In the genomic region with DNA sequence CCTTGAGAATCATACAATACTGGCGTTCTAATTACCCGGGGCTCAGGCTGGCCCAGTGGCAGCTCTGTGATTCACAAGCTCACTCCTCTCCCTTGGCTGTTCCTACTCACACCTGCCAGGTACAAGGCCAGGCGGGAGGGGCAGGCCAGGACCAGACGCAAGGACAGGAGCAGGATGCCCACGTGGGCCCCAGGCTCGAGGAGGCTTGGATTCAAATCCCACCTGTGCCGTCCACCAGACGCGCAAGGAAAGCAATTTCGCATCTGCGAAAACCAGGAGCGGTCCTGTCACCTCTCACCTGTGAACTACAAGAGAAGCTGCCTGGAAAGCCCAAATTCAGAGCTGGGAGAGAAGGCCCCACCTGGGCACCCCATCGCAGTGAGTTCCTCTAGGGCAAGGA, we compare ENCODE assay signal across 11 cellular contexts.
"Had no signal": no experiment of that assay in that cellular context is flagged by ENCODE, and none has a peak within 500 bp of the region (broad histone marks: within the 10 kb centered on the region; RNA-seq: fewer than 3 reads in every experiment).

No MANE protein-coding gene starts in this region.

- DNase-seq: activated B cell treated with CpG ODN at 0.5 μM for 24 hours, activated T-cell treated with anti-CD3 and anti-CD28 coated beads for 4 hours, aorta, foreskin melanocyte, heart left ventricle, left colon, midbrain, nucleus accumbens, right cardiac atrium, small intestine, transverse colon had no signal

- H3K4me1 Mint-ChIP-seq: activated B cell treated with CpG ODN at 0.5 μM for 24 hours had no signal

- H3K9me3 Mint-ChIP-seq: activated B cell treated with CpG ODN at 0.5 μM for 24 hours had no signal

- H3K27me3 Mint-ChIP-seq: activated B cell treated with CpG ODN at 0.5 μM for 24 hours had no signal

- ATAC-seq: heart left ventricle, left colon, right cardiac atrium had no signal

- H3K27ac Mint-ChIP-seq: activated B cell treated with CpG ODN at 0.5 μM for 24 hours had no signal

- H3K4me3 Mint-ChIP-seq: activated B cell treated with CpG ODN at 0.5 μM for 24 hours had no signal
